Comparison of ENCODE assay signal across 8 cellular contexts in genomic region chr6:160348209-160348551, GRCh38. TPM values are rescaled to one million over a fixed set of nuclear protein-coding genes. Genes with fewer than 3 reads are reported as not detected.
A peak's percentile ranks its signal among the peaks of the same experiment; 100 is the strongest.
DNase-seq lines count a peak whose midpoint lies in the region; ATAC-seq, FAIRE-seq and TF ChIP-seq lines count a peak whose summit lies in the region.

Gene SLC22A3 (plus strand): TSS chr6:160348378. CDS start chr6:160348420, 42 bp downstream.

- H3K4me3 ChIP-seq in astrocyte (ENCODE audit: insufficient read depth, low read depth, low read length): peak within 1 kb of the TSS; percentile 53
- peak within 1 kb of the TSS; percentile 50 for H3K4me3 ChIP-seq in iPS-11a (ENCODE audit: low read depth, low read length)
- H3K4me3 ChIP-seq in rectal smooth muscle tissue (ENCODE audit: low read length): peak within 1 kb of the TSS; percentile 78

- H3K36me3 ChIP-seq in astrocyte (ENCODE audit: insufficient read depth, low read length): no peaks in the 10 kb centered on the region
- H3K36me3 ChIP-seq in rectal smooth muscle tissue (ENCODE audit: control insufficient read depth, insufficient read depth, low read length): no peaks in the 10 kb centered on the region

- peak within 1 kb of the TSS; percentile 81 for H3K4me3 Mint-ChIP-seq in astrocyte (ENCODE audit: unreplicated experiment)

- H4K20me1 ChIP-seq in astrocyte (ENCODE audit: insufficient read depth, low read length): no peaks in the 10 kb centered on the region

- H3K27ac Mint-ChIP-seq in astrocyte (ENCODE audit: unreplicated experiment): peak within 1 kb of the TSS; percentile 22

- no peak for TF ChIP-seq POLR2A in GM12891 (IDR thresholded peaks at IDR 0.05; ENCODE audit: low read depth, low read length)
- TF ChIP-seq POLR2A in GM12892 (IDR thresholded peaks at IDR 0.05; ENCODE audit: low read depth, low read length): no peak

- H3K79me2 ChIP-seq in astrocyte (ENCODE audit: insufficient read depth, low read length): no peaks in the 10 kb centered on the region

- DNase-seq in GM12891 (ENCODE audit: insufficient read length, low spot score): peak; percentile 17
- no peak for DNase-seq in astrocyte (ENCODE audit: low read depth)
- no peak for DNase-seq in GM12892 (ENCODE audit: insufficient read length)

- no peaks in the 10 kb centered on the region for H3K9me3 ChIP-seq in astrocyte (ENCODE audit: insufficient read depth, low read depth, low read length)

- peak within 1 kb of the TSS; percentile 17 for H3K9ac ChIP-seq in astrocyte (ENCODE audit: low read length)
- H3K9ac ChIP-seq in rectal smooth muscle tissue (ENCODE audit: low read length): peak within 1 kb of the TSS; percentile 32

- no peak for ATAC-seq in GM21447 (IDR thresholded peaks at IDR 0.05; ENCODE audit: unreplicated experiment)
- no peak for ATAC-seq in HG03565 (IDR thresholded peaks at IDR 0.05; ENCODE audit: unreplicated experiment)
- no peak for ATAC-seq in HG02870 (IDR thresholded peaks at IDR 0.05; ENCODE audit: unreplicated experiment)

- H3K27ac ChIP-seq in astrocyte (ENCODE audit: low read depth, low read length) (no peak within 1 kb of the TSS), rectal smooth muscle tissue (ENCODE audit: low read depth, low read length) (peak within 1 kb of the TSS; percentile 77)

- peaks cover 59% of the 10 kb centered on the region for H3K27me3 Mint-ChIP-seq in astrocyte (ENCODE audit: low read depth, unreplicated experiment)

- H3K4me2 ChIP-seq in astrocyte (ENCODE audit: low read length): peak within 1 kb of the TSS; percentile 87

- H3K4me1 Mint-ChIP-seq in astrocyte (ENCODE audit: low read depth, unreplicated experiment): no peaks in the 10 kb centered on the region

- no peak for TF ChIP-seq CTCF in astrocyte (IDR thresholded peaks at IDR 0.05; ENCODE audit: insufficient read depth, low read depth, low read length)

- FAIRE-seq in GM12891 (lab: Jason Lieb, UNC) (no peak), astrocyte (lab: Jason Lieb, UNC) (no peak), GM12892 (lab: Jason Lieb, UNC) (no peak)

- H3K27me3 ChIP-seq in astrocyte (ENCODE audit: insufficient read depth, low read length) (peaks cover 19% of the 10 kb centered on the region), rectal smooth muscle tissue (ENCODE audit: control insufficient read depth, insufficient read depth, low read length) (no peaks in the 10 kb centered on the region)

- H3K9me3 Mint-ChIP-seq in astrocyte (ENCODE audit: unreplicated experiment): no peaks in the 10 kb centered on the region

- H2AFZ ChIP-seq in astrocyte (ENCODE audit: low read depth, low read length): peak within 1 kb of the TSS; percentile 84

- H3K4me1 ChIP-seq in astrocyte (ENCODE audit: insufficient read depth, low read length): peaks cover 5% of the 10 kb centered on the region
- peaks cover 2% of the 10 kb centered on the region for H3K4me1 ChIP-seq in rectal smooth muscle tissue (ENCODE audit: control insufficient read depth, insufficient read depth, low read length)

- H3K36me3 Mint-ChIP-seq in astrocyte (ENCODE audit: low read depth, unreplicated experiment): peaks cover 2% of the 10 kb centered on the region

TF ChIP-seq in GM12891, 5 proteins besides CTCF, POLR2A, EP300 and RAD21:
- TF ChIP-seq SPI1 (IDR thresholded peaks at IDR 0.05; ENCODE audit: low read depth, low read length) (no peak), POU2F2 (IDR thresholded peaks at IDR 0.05; ENCODE audit: low read depth, low read length) (no peak), POLR2AphosphoS5 (IDR thresholded peaks at IDR 0.05; ENCODE audit: low read depth, low read length) (no peak), TAF1 (IDR thresholded peaks at IDR 0.05; ENCODE audit: low read depth, low read length) (no peak), PAX5 (IDR thresholded peaks at IDR 0.05; ENCODE audit: insufficient read depth, low read length, severe bottlenecking) (no peak)

RNA-seq across cellular contexts. Expression of gene SLC22A3, which starts in this region (rescaled TPM):
- not detected for polyA plus RNA-seq in GM12891 (2012; ENCODE audit: low read depth, missing spikeins)
- 0.57 and 0.89 TPM in 2 replicates for total RNA-seq in astrocyte
- polyA plus RNA-seq in GM12892 (2012; ENCODE audit: missing spikeins): not detected
